ENCODE assay signal across 11 cellular contexts in genomic region chr9:35816708-35817107, GRCh38. TPM values are rescaled to one million over a fixed set of nuclear protein-coding genes. Genes with fewer than 3 reads are reported as not detected.
DNase-seq lines count a peak whose midpoint lies in the region; ATAC-seq and TF ChIP-seq lines count a peak whose summit lies in the region.
"Had no signal": no experiment of that assay in that cellular context is flagged by ENCODE, and none has a peak within 500 bp of the region (broad histone marks: within the 10 kb centered on the region; RNA-seq: fewer than 3 reads in every experiment).

No MANE protein-coding gene starts in this region.

- POLR2A ChIA-PET in CD4-positive, alpha-beta T cell (lab: Charles Lee): no interaction called here

- H3K27ac Mint-ChIP-seq in CD4-positive, alpha-beta T cell: no peak overlapping the region
- H3K27ac Mint-ChIP-seq in immature natural killer cell: no peak overlapping the region
- H3K27ac Mint-ChIP-seq in stimulated activated memory B cell treated with anti-CD40 and anti-IgM and Interleukin-4, amounts not matched to agents 10 μg/mL and 1 μg/mL and 100 μg/mL, for 72 hours: no peak overlapping the region

- H3K4me3 ChIP-seq in H7 (ENCODE audit: insufficient read depth, low read depth, low read length): no peak overlapping the region

- H3K4me1 Mint-ChIP-seq in CD4-positive, alpha-beta T cell (ENCODE audit: low read depth): peaks cover 34% of the 10 kb centered on the region
- H3K4me1 Mint-ChIP-seq in immature natural killer cell: peaks cover 35 to 36% of the 10 kb centered on the region in 2 donors
- H3K4me1 Mint-ChIP-seq in stimulated activated memory B cell treated with anti-CD40 and anti-IgM and Interleukin-4, amounts not matched to agents 10 μg/mL and 1 μg/mL and 100 μg/mL, for 72 hours: peaks cover 26% of the 10 kb centered on the region

- CTCF ChIA-PET in CD4-positive, alpha-beta T cell (lab: Charles Lee): no interaction called here

- no peaks in the 10 kb centered on the region for H3K9me3 ChIP-seq in CD4-positive, alpha-beta T cell (ENCODE audit: control insufficient read depth, low read length)
- H3K9me3 ChIP-seq: Caco-2, uterus had no signal

- intact Hi-C loops in CD4-positive, alpha-beta T cell (cut with DNase I, micrococcal nuclease): loop anchor here in 1 of 2 experiments (10.0 kb wide), 1 partner anchor 702 kb away; the partner anchor contains the start of gene ATOSB

- H3K36me3 ChIP-seq in H7 (replicated peaks; ENCODE audit: control insufficient read depth, insufficient read depth, low read length): no peaks in the 10 kb centered on the region
- H3K36me3 ChIP-seq: uterus had no signal

- ATAC-seq in CD4-positive, alpha-beta T cell (ENCODE audit: poor library complexity): no peak
- ATAC-seq in stimulated activated memory B cell treated with anti-CD40 and anti-IgM and Interleukin-4, amounts not matched to agents 10 μg/mL and 1 μg/mL and 100 μg/mL, for 72 hours: no peak

- H3K27me3 Mint-ChIP-seq in CD4-positive, alpha-beta T cell: no peaks in the 10 kb centered on the region
- peaks cover 13 to 17% (median 16%) of the 10 kb centered on the region in 3 donors for H3K27me3 Mint-ChIP-seq in immature natural killer cell (ENCODE audit: low read depth in 3 of 3)
- no peaks in the 10 kb centered on the region for H3K27me3 Mint-ChIP-seq in stimulated activated memory B cell treated with anti-CD40 and anti-IgM and Interleukin-4, amounts not matched to agents 10 μg/mL and 1 μg/mL and 100 μg/mL, for 72 hours

- TF ChIP-seq CTCF in CD4-positive, alpha-beta T cell (IDR thresholded peaks at IDR 0.05): no peak

- H3K4me3 Mint-ChIP-seq in CD4-positive, alpha-beta T cell: peak overlapping the region; percentile 57
- peak overlapping the region in 3 of 5 donors; percentile 31 to 96 (median 63) for H3K4me3 Mint-ChIP-seq in immature natural killer cell
- H3K4me3 Mint-ChIP-seq in stimulated activated memory B cell treated with anti-CD40 and anti-IgM and Interleukin-4, amounts not matched to agents 10 μg/mL and 1 μg/mL and 100 μg/mL, for 72 hours: no peak overlapping the region

- no peaks in the 10 kb centered on the region for H3K9me3 Mint-ChIP-seq in CD4-positive, alpha-beta T cell
- no peaks in the 10 kb centered on the region for H3K9me3 Mint-ChIP-seq in immature natural killer cell
- no peaks in the 10 kb centered on the region for H3K9me3 Mint-ChIP-seq in stimulated activated memory B cell treated with anti-CD40 and anti-IgM and Interleukin-4, amounts not matched to agents 10 μg/mL and 1 μg/mL and 100 μg/mL, for 72 hours

- DNase-seq in CD4-positive, alpha-beta T cell: no peak
- DNase-seq in H7: peak; percentile 79
- peak; percentile 22 for DNase-seq in SK-MEL-5 (ENCODE audit: low read depth, low spot score)
- DNase-seq in immature natural killer cell: no peak
- no peak for DNase-seq in stimulated activated CD4-positive, alpha-beta T cell treated with anti-CD3 and anti-CD28 coated beads, Interleukin-2, amount 100 ng/mL, for 24 hours
- DNase-seq in NCI-H1092 treated with DMSO at 0.1 percent for 48 hours (lab: John Stamatoyannopoulos, UW): no peak
- DNase-seq in T-helper 9 cell: no peak
- DNase-seq: uterus had no signal

- in situ Hi-C loops in SK-MEL-5 (cut with HindIII; ENCODE audit: low pct_unique_long_range_greater_than_20kb, low sequenced_read_pairs): no loop called here

- no peaks in the 10 kb centered on the region for H3K27me3 ChIP-seq in CD4-positive, alpha-beta T cell (ENCODE audit: control insufficient read depth, insufficient read depth, low read length)
- no peaks in the 10 kb centered on the region; the same call in 1 of the 2 replicates for H3K27me3 ChIP-seq in H7 (ENCODE audit: control insufficient read depth, insufficient read depth, low read length)
- H3K27me3 ChIP-seq: uterus had no signal

- peaks cover 13% of the 10 kb centered on the region for H3K36me3 Mint-ChIP-seq in CD4-positive, alpha-beta T cell (ENCODE audit: low read depth)
- H3K36me3 Mint-ChIP-seq in immature natural killer cell: no peaks in the 10 kb centered on the region
- no peaks in the 10 kb centered on the region for H3K36me3 Mint-ChIP-seq in stimulated activated memory B cell treated with anti-CD40 and anti-IgM and Interleukin-4, amounts not matched to agents 10 μg/mL and 1 μg/mL and 100 μg/mL, for 72 hours

- no peak overlapping the region for H3K27ac ChIP-seq in CD4-positive, alpha-beta T cell (ENCODE audit: low read depth, low read length)

RNA-seq across cellular contexts. Expression of gene HINT2, which starts 1.9 kb away (rescaled TPM):
- 10 to 100 TPM; 10.9 to 12.6 TPM for total RNA-seq in CD4-positive, alpha-beta T cell
- 46.9 and 53.8 TPM in 2 replicates for total RNA-seq in H7 (2014; rRNA removed; shearing (Covaris generic))
- total RNA-seq in SK-MEL-5 (2014; rRNA removed; shearing (Covaris generic)): 19.7 and 26.2 TPM in 2 replicates
- polyA plus RNA-seq in SK-MEL-5 (2015; cell fraction: cytosol; rRNA removed): 16.9 and 33.3 TPM in 2 replicates
- polyA plus RNA-seq in SK-MEL-5 (2015; cell fraction: nucleus; rRNA removed): 16.7 and 20.0 TPM in 2 replicates
- polyA plus RNA-seq in immature natural killer cell: 100 to 1,000 TPM; 105 to 124 (median 122) TPM

RNA-seq across cellular contexts. Expression of gene SPAG8, which starts 4.6 kb away (rescaled TPM):
- total RNA-seq in CD4-positive, alpha-beta T cell: 1 to 10 TPM in 1 of 2 experiments, under 1 TPM in 1; 0.81 to 1.3 TPM
- total RNA-seq in H7 (2014; rRNA removed; shearing (Covaris generic)): 0.15 and 0.55 TPM in 2 replicates
- 0.05 TPM in 1 of 2 replicates, not detected in the other for total RNA-seq in SK-MEL-5 (2014; rRNA removed; shearing (Covaris generic))
- polyA plus RNA-seq in SK-MEL-5 (2015; cell fraction: cytosol; rRNA removed): 0.31 TPM in 1 of 2 replicates, not detected in the other
- 0.08 and 1.5 TPM in 2 replicates for polyA plus RNA-seq in SK-MEL-5 (2015; cell fraction: nucleus; rRNA removed)
- polyA plus RNA-seq in immature natural killer cell: 1 to 10 TPM in 1 of 3 donors, under 1 TPM in 1, not detected in 1; 0.43 to 2.1 TPM

RNA-seq across cellular contexts. Expression of gene FAM221B, which starts 11.8 kb away (rescaled TPM):
- total RNA-seq in CD4-positive, alpha-beta T cell: not detected
- not detected in 2 replicates for total RNA-seq in H7 (2014; rRNA removed; shearing (Covaris generic))
- not detected in 2 replicates for total RNA-seq in SK-MEL-5 (2014; rRNA removed; shearing (Covaris generic))
- polyA plus RNA-seq in SK-MEL-5 (2015; cell fraction: cytosol; rRNA removed): not detected in 2 replicates
- not detected in 2 replicates for polyA plus RNA-seq in SK-MEL-5 (2015; cell fraction: nucleus; rRNA removed)
- polyA plus RNA-seq in immature natural killer cell: not detected
- total RNA-seq: Caco-2, uterus had no signal
- polyA plus RNA-seq: esophagus had no signal

RNA-seq across cellular contexts. Expression of gene TMEM8B, which starts 12.3 kb away (rescaled TPM):
- total RNA-seq in CD4-positive, alpha-beta T cell: 1 to 10 TPM; 8.9 to 9.6 TPM
- total RNA-seq in H7 (2014; rRNA removed; shearing (Covaris generic)): 2.0 and 3.1 TPM in 2 replicates
- total RNA-seq in SK-MEL-5 (2014; rRNA removed; shearing (Covaris generic)): 0.55 and 1.0 TPM in 2 replicates
- 2.5 and 4.2 TPM in 2 replicates for polyA plus RNA-seq in SK-MEL-5 (2015; cell fraction: cytosol; rRNA removed)
- polyA plus RNA-seq in SK-MEL-5 (2015; cell fraction: nucleus; rRNA removed): 6.2 and 6.5 TPM in 2 replicates
- polyA plus RNA-seq in immature natural killer cell: 1 to 10 TPM; 1.1 to 2.1 (median 1.6) TPM

RNA-seq across cellular contexts. Expression of gene NPR2, which starts 25.3 kb away (rescaled TPM):
- total RNA-seq in CD4-positive, alpha-beta T cell: 1 to 10 TPM; 1.2 to 4.2 TPM
- total RNA-seq in H7 (2014; rRNA removed; shearing (Covaris generic)): 6.4 and 7.5 TPM in 2 replicates
- total RNA-seq in SK-MEL-5 (2014; rRNA removed; shearing (Covaris generic)): 0.53 and 1.1 TPM in 2 replicates
- 0.86 and 2.5 TPM in 2 replicates for polyA plus RNA-seq in SK-MEL-5 (2015; cell fraction: cytosol; rRNA removed)
- 4.3 and 5.6 TPM in 2 replicates for polyA plus RNA-seq in SK-MEL-5 (2015; cell fraction: nucleus; rRNA removed)
- polyA plus RNA-seq in immature natural killer cell: under 1 TPM in 1 of 3 donors, not detected in 2; 0.46 TPM

Comparison
In these comparisons a context has a peak if more than half of its experiments do, and no peak if none do; other contexts are left out.
1. DNase-seq: peak in H7 (single experiment) and SK-MEL-5 (single experiment); none in CD4-positive, alpha-beta T cell (0 of 10), immature natural killer cell (0 of 3), stimulated activated CD4-positive, alpha-beta T cell treated with anti-CD3 and anti-CD28 coated beads, Interleukin-2, amount 100 ng/mL, for 24 hours (0 of 2), NCI-H1092 treated with DMSO at 0.1 percent for 48 hours (single experiment) and T-helper 9 cell (single experiment).